Comparison of ENCODE assay signal across 6 cellular contexts in genomic region chr2:16218161-16218560, GRCh38.
"Had no signal": no experiment of that assay in that cellular context is flagged by ENCODE, and none has a peak within 500 bp of the region (broad histone marks: within the 10 kb centered on the region; RNA-seq: fewer than 3 reads in every experiment).

No MANE protein-coding gene starts in this region.

- H3K9ac ChIP-seq: GM23248 had no signal

- H3K9me3 ChIP-seq: HAP-1 had no signal

- DNase-seq: GM23248, GOT3, HCEC 1CT, HFFc6 had no signal

- H2AFZ ChIP-seq: GM23248 had no signal

- H3K4me2 ChIP-seq: GM23338 had no signal

- H3K36me3 ChIP-seq: HAP-1 had no signal

- H3K4me3 ChIP-seq: GM23248, GM23338, HAP-1 had no signal

- H3K27ac ChIP-seq: GM23248 had no signal
